In the genomic region with DNA sequence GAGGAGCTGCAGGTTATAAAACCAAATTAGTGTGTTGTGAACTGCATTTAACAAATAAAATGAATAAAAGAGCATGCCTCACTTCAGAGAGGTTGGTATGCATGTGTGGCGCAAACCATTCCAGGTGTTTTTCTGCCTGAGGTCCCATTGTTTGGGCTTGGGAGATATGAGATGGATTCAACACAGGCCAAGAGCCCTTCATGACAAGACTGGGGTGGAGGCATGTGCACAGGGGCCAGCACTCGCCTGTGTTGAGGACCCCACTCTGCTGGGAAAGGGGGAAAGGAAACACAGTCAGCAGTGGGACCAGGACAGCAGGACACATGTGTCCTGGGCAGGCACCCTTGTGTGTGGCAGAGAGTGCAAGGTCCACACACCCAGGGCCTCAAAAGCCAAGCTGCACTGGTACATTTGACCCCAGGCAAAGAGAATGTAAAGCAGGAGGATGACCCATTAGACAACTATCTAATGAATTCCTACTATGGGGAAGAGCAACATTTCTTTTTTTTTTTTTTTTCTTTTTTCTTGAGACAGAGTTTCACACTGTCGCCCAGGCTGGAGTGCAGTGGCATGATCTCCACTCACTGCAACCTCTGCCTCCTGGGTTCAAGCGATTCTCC, we compare ENCODE assay signal across 19 cellular contexts. TPM values are rescaled to one million over a fixed set of nuclear protein-coding genes. Genes with fewer than 3 reads are reported as not detected.
"Had no signal": no experiment of that assay in that cellular context is flagged by ENCODE, and none has a peak within 500 bp of the region (broad histone marks: within the 10 kb centered on the region; RNA-seq: fewer than 3 reads in every experiment).

No MANE protein-coding gene starts in this region.

- H3K4me1 Mint-ChIP-seq: activated CD4-positive, alpha-beta T cell treated with anti-CD3 and anti-CD28 coated beads, Interleukin-2, amount 10 ng/mL, durations not matched to agents 24 days and 14 days; activated naive CD8-positive, alpha-beta T cell treated with anti-CD3 and anti-CD28 coated beads, Interleukin-2, amount 10 ng/mL, durations not matched to agents 7 days and 5 days had no signal

- H3K4me3 Mint-ChIP-seq: activated CD4-positive, alpha-beta T cell treated with anti-CD3 and anti-CD28 coated beads, Interleukin-2, amount 10 ng/mL, durations not matched to agents 24 days and 14 days; activated naive CD8-positive, alpha-beta T cell treated with anti-CD3 and anti-CD28 coated beads, Interleukin-2, amount 10 ng/mL, durations not matched to agents 7 days and 5 days; activated T-cell treated with anti-CD3 and anti-CD28 coated beads, Interleukin-2, amount 50 U/mL, for 72 hours; neural progenitor cell; T-helper 1 cell treated with Interleukin-12 subunit alpha and Interleukin-12 subunit beta and Interleukin-4 antibody, amounts not matched to agents 30 μg/mL and 1 μg/mL, for 36 hours; WTC11 had no signal

- H3K36me3 Mint-ChIP-seq: activated naive CD8-positive, alpha-beta T cell treated with anti-CD3 and anti-CD28 coated beads, Interleukin-2, amount 10 ng/mL, durations not matched to agents 7 days and 5 days; neural progenitor cell; WTC11 had no signal

- H3K9me3 Mint-ChIP-seq: activated CD4-positive, alpha-beta T cell treated with anti-CD3 and anti-CD28 coated beads, Interleukin-2, amount 10 ng/mL, durations not matched to agents 24 days and 14 days; activated naive CD8-positive, alpha-beta T cell treated with anti-CD3 and anti-CD28 coated beads, Interleukin-2, amount 10 ng/mL, durations not matched to agents 7 days and 5 days; activated T-cell treated with anti-CD3 and anti-CD28 coated beads, Interleukin-2, amount 50 U/mL, for 72 hours; neural progenitor cell; T-helper 1 cell treated with Interleukin-12 subunit alpha and Interleukin-12 subunit beta and Interleukin-4 antibody, amounts not matched to agents 30 μg/mL and 1 μg/mL, for 36 hours; WTC11 had no signal

- H3K27ac Mint-ChIP-seq: activated CD4-positive, alpha-beta T cell treated with anti-CD3 and anti-CD28 coated beads, Interleukin-2, amount 10 ng/mL, durations not matched to agents 24 days and 14 days; activated naive CD8-positive, alpha-beta T cell treated with anti-CD3 and anti-CD28 coated beads, Interleukin-2, amount 10 ng/mL, durations not matched to agents 7 days and 5 days; activated T-cell treated with anti-CD3 and anti-CD28 coated beads, Interleukin-2, amount 50 U/mL, for 72 hours; T-helper 1 cell treated with Interleukin-12 subunit alpha and Interleukin-12 subunit beta and Interleukin-4 antibody, amounts not matched to agents 30 μg/mL and 1 μg/mL, for 36 hours; WTC11 had no signal

- DNase-seq: activated CD4-positive, alpha-beta T cell treated with anti-CD3 and anti-CD28 coated beads, Interleukin-2, amount 10 ng/mL, durations not matched to agents 24 days and 14 days; activated naive CD8-positive, alpha-beta T cell treated with anti-CD3 and anti-CD28 coated beads, Interleukin-2, amount 10 ng/mL, durations not matched to agents 7 days and 5 days; activated T-cell treated with anti-CD3 and anti-CD28 coated beads, Interleukin-2, amount 50 U/mL, for 72 hours; aorta; effector CD4-positive, alpha-beta T cell; heart left ventricle; kidney glomerular epithelial cell; lower lobe of right lung; midbrain; small intestine had no signal

RNA-seq across cellular contexts. Expression of a gene that starts 9.2 kb away (rescaled TPM):
- total RNA-seq: activated CD4-positive, alpha-beta T cell treated with anti-CD3 and anti-CD28 coated beads, Interleukin-2, amount 10 ng/mL, durations not matched to agents 24 days and 14 days; activated naive CD8-positive, alpha-beta T cell treated with anti-CD3 and anti-CD28 coated beads, Interleukin-2, amount 10 ng/mL, durations not matched to agents 7 days and 5 days; activated T-cell treated with anti-CD3 and anti-CD28 coated beads, Interleukin-2, amount 50 U/mL, for 72 hours; aorta; breast epithelium; endothelial cell of umbilical vein; fibroblast of lung; heart left ventricle; lower lobe of right lung; right atrium auricular region; thoracic aorta had no signal

RNA-seq across cellular contexts. Expression of a gene that starts 12.9 kb away (rescaled TPM):
- total RNA-seq: activated CD4-positive, alpha-beta T cell treated with anti-CD3 and anti-CD28 coated beads, Interleukin-2, amount 10 ng/mL, durations not matched to agents 24 days and 14 days; activated naive CD8-positive, alpha-beta T cell treated with anti-CD3 and anti-CD28 coated beads, Interleukin-2, amount 10 ng/mL, durations not matched to agents 7 days and 5 days; aorta; breast epithelium; endothelial cell of umbilical vein; fibroblast of lung; frontal cortex; heart left ventricle; lower lobe of right lung; right atrium auricular region; thoracic aorta; WTC11 had no signal
